ENCODE assay signal across 8 cellular contexts in the genomic region with DNA sequence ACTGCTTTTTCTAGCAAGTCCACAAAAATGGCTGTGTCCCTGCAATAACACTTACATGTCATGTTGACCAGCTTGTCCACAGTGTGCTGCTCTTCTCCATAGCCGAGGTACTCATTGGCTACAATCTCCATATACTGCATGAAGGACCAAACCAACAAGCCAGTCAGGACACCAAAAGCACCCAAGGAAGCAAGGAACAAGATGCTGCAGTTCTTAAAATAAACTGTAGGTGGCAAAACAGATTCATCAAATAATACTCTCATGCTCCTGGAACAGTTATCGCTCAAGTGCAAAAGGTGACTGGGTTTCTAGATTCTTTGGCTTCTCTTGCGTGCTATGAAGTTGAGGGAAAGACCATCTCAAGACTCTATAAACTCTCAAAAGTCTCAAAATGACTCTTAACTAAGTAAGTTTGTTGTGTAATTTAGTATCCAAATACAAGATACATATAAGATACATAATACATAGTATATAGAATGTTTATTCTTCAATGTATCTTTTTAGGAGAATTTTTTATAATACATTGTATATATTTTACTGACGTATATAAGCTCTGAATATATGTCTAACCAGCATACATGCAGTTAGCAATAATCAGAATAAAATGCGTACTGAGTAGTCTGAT. TPM values are rescaled to one million over a fixed set of nuclear protein-coding genes. Genes with fewer than 3 reads are reported as not detected.
DNase-seq lines count a peak whose midpoint lies in the region; ATAC-seq, FAIRE-seq and TF ChIP-seq lines count a peak whose summit lies in the region.

No MANE protein-coding gene starts in this region.

- no peak overlapping the region for H3K4me3 Mint-ChIP-seq in neural progenitor cell

- TF ChIP-seq CTCF in BE2C (IDR thresholded peaks at IDR 0.05; ENCODE audit: low read depth, low read length) (peak; percentile 53), SU-DHL-6 (IDR thresholded peaks at IDR 0.05; ENCODE audit: insufficient read depth, low read length, poor library complexity, severe bottlenecking) (peak; percentile 19), neural progenitor cell (IDR thresholded peaks at IDR 0.05) (peak; percentile 68)

- DNase-seq in BE2C (no peak), GM12892 (ENCODE audit: insufficient read length) (peak; percentile 13), MV-4-11 (lab: John Stamatoyannopoulos, UW) (peak; percentile 32), fibroblast of peridontal ligament (ENCODE audit: extremely low read depth) (peak; percentile 86), neural progenitor cell (ENCODE audit: low spot score) (peak; percentile 51)
- no peak for DNase-seq in stimulated activated CD8-positive, alpha-beta memory T cell treated with anti-CD3 and anti-CD28 coated beads, Interleukin-4, amount 100 ng/mL, for 48 hours

- H3K9me2 ChIP-seq in SU-DHL-6 (replicated peaks; ENCODE audit: insufficient read depth, low read length) = no peaks in the 10 kb centered on the region

- no peak overlapping the region for H3K27ac Mint-ChIP-seq in neural progenitor cell

- peak; percentile 95 for ATAC-seq in HG02610 (IDR thresholded peaks at IDR 0.05; ENCODE audit: unreplicated experiment)

- H3K27me3 ChIP-seq in BE2C = no peaks in the 10 kb centered on the region
- no peaks in the 10 kb centered on the region for H3K27me3 ChIP-seq in SU-DHL-6 (ENCODE audit: low read length)
- H3K27me3 ChIP-seq in neural progenitor cell = no peaks in the 10 kb centered on the region

- peaks cover 2% of the 10 kb centered on the region for H3K36me3 Mint-ChIP-seq in neural progenitor cell

- peaks cover 15% of the 10 kb centered on the region for H3K4me1 Mint-ChIP-seq in neural progenitor cell

- H3K27ac ChIP-seq in SU-DHL-6 (ENCODE audit: low read depth, low read length) = no peak overlapping the region
- H3K27ac ChIP-seq in neural progenitor cell = no peak overlapping the region

- peak; percentile 84 for FAIRE-seq in GM12892 (lab: Jason Lieb, UNC)

- H3K4me3 ChIP-seq in BE2C (ENCODE audit: low read depth, low read length) = no peak overlapping the region
- H3K4me3 ChIP-seq in SU-DHL-6 (ENCODE audit: insufficient read depth, low read length, poor library complexity, severe bottlenecking) = no peak overlapping the region
- no peak overlapping the region for H3K4me3 ChIP-seq in neural progenitor cell

- H3K9ac ChIP-seq in SU-DHL-6 (ENCODE audit: low read length) (no peak overlapping the region), neural progenitor cell (no peak overlapping the region)

- no peak overlapping the region for H3K4me2 ChIP-seq in SU-DHL-6 (ENCODE audit: low read depth, low read length, poor library complexity, severe bottlenecking)
- no peak overlapping the region for H3K4me2 ChIP-seq in neural progenitor cell

- H4K20me1 ChIP-seq in SU-DHL-6 (ENCODE audit: low read depth, low read length) = no peaks in the 10 kb centered on the region
- H4K20me1 ChIP-seq in neural progenitor cell (ENCODE audit: low read depth) = no peaks in the 10 kb centered on the region

- no peak for TF ChIP-seq POLR2A in GM12892 (IDR thresholded peaks at IDR 0.05; ENCODE audit: low read depth, low read length)

- no peaks in the 10 kb centered on the region for H3F3A ChIP-seq in SU-DHL-6 (ENCODE audit: insufficient read depth)
- H3F3A ChIP-seq in neural progenitor cell (ENCODE audit: low read depth) = no peaks in the 10 kb centered on the region

- no peaks in the 10 kb centered on the region for H3K4me1 ChIP-seq in BE2C
- H3K4me1 ChIP-seq in neural progenitor cell = no peaks in the 10 kb centered on the region

- no peaks in the 10 kb centered on the region for H3K36me3 ChIP-seq in BE2C
- H3K36me3 ChIP-seq in SU-DHL-6 (ENCODE audit: low read length) = no peaks in the 10 kb centered on the region
- H3K36me3 ChIP-seq in neural progenitor cell = no peaks in the 10 kb centered on the region

- no peaks in the 10 kb centered on the region for H3K79me2 ChIP-seq in SU-DHL-6 (ENCODE audit: insufficient read depth, low read length)
- no peaks in the 10 kb centered on the region for H3K79me2 ChIP-seq in neural progenitor cell (ENCODE audit: low read depth)

- no peak overlapping the region for H2AFZ ChIP-seq in SU-DHL-6 (ENCODE audit: low read depth, low read length, severe bottlenecking)
- no peak overlapping the region for H2AFZ ChIP-seq in neural progenitor cell (replicated peaks)

- peaks cover 2% of the 10 kb centered on the region for H3K9me3 Mint-ChIP-seq in neural progenitor cell

- peaks cover 2% of the 10 kb centered on the region for H3K27me3 Mint-ChIP-seq in neural progenitor cell (ENCODE audit: insufficient read depth, low read depth)

- H3K9me3 ChIP-seq in BE2C = no peaks in the 10 kb centered on the region
- no peaks in the 10 kb centered on the region for H3K9me3 ChIP-seq in SU-DHL-6 (ENCODE audit: insufficient read depth, low read length)
- no peaks in the 10 kb centered on the region for H3K9me3 ChIP-seq in neural progenitor cell (ENCODE audit: low read depth)

RNA-seq across cellular contexts. Expression of a gene that starts 57.0 kb away (rescaled TPM):
- not detected for polyA plus RNA-seq in BE2C (2012; ENCODE audit: insufficient read depth, insufficient read length, low read depth)
- polyA plus RNA-seq in GM12892 (2012; ENCODE audit: missing spikeins) = 0.28 TPM
- 0.54 and 1.1 TPM in 2 replicates for total RNA-seq in neural progenitor cell (ENCODE audit: low replicate concordance)

Comparison
In these comparisons a context has a peak if more than half of its experiments do, and no peak if none do; other contexts are left out.
1. DNase-seq: peak in GM12892 (single experiment), MV-4-11 (single experiment), fibroblast of peridontal ligament (single experiment) and neural progenitor cell (single experiment); none in BE2C (single experiment) and stimulated activated CD8-positive, alpha-beta memory T cell treated with anti-CD3 and anti-CD28 coated beads, Interleukin-4, amount 100 ng/mL, for 48 hours (single experiment).
2. Peak in every context shown above with its lines, with median percentiles within 50 percentile points of each other: CTCF ChIP-seq.